Comparison of ENCODE assay signal across 9 cellular contexts in the genomic region with DNA sequence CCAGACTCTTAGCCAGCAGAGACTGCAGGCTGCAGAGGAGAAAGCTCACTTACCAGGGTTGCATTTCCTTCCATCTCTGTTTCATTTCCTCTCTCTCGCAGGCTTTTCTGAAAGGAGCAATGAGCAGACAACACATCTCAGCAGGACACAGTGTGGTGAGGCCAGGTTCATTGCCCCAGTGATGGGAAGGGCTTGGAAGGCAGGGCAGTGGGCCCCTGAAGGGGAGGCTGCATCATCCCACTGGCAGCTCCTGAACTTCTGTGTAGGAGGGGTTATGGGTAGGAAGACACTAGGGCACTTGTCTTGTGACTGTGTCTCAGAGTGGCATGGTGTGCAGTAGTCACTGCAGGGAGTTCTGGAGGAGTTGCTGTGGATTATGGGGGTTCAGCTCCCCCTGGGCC.
DNase-seq lines count a peak whose midpoint lies in the region; ATAC-seq, FAIRE-seq and TF ChIP-seq lines count a peak whose summit lies in the region.
"Had no signal": no experiment of that assay in that cellular context is flagged by ENCODE, and none has a peak within 500 bp of the region (broad histone marks: within the 10 kb centered on the region; RNA-seq: fewer than 3 reads in every experiment).

No MANE protein-coding gene starts in this region.

- peak overlapping the region in 2 of 59 donors; percentile 18 to 41 for H3K27ac ChIP-seq in dorsolateral prefrontal cortex

- DNase-seq in GM12892 (ENCODE audit: insufficient read length) (no peak), GM13977 (ENCODE audit: low spot score) (no peak), dorsolateral prefrontal cortex (no peak), GM10266 (ENCODE audit: extremely low spot score) (no peak)
- no peak for DNase-seq in activated CD8-positive, alpha-beta memory T cell treated with anti-CD3 and anti-CD28 coated beads, Interleukin-2, amount 50 U/mL, for 48 hours
- DNase-seq: effector CD8-positive, alpha-beta T cell had no signal

- H3K4me3 ChIP-seq in dorsolateral prefrontal cortex: no peak overlapping the region

- no peak for TF ChIP-seq CTCF in brain (conservative IDR thresholded peaks at IDR 0.05)
- TF ChIP-seq CTCF in GM13977 (IDR thresholded peaks at IDR 0.05; ENCODE audit: extremely low read depth, insufficient read depth, missing control alignments): no peak
- TF ChIP-seq CTCF in dorsolateral prefrontal cortex (IDR thresholded peaks at IDR 0.05 in 54 of 56, conservative IDR thresholded peaks at IDR 0.05 in 2 of 56; ENCODE audit: low read depth in 1 of 56, partially characterized antibody in 56 of 56): no peak
- no peak for TF ChIP-seq CTCF in GM10266 (IDR thresholded peaks at IDR 0.05; ENCODE audit: control insufficient read depth, insufficient read depth, low read depth, missing control alignments)

- H3K27ac Mint-ChIP-seq in brain: peak overlapping the region in 4 of 5 experiments; percentile 59 to 86 (median 77)

- no peak for TF ChIP-seq POLR2A in GM12892 (IDR thresholded peaks at IDR 0.05; ENCODE audit: low read depth, low read length)

- ATAC-seq in GM19468 (IDR thresholded peaks at IDR 0.05; ENCODE audit: extremely low read depth, unreplicated experiment) (peak; percentile 91), HG03097 (IDR thresholded peaks at IDR 0.05; ENCODE audit: low FRiP score, unreplicated experiment) (peak; percentile 81)

- H3K9me3 Mint-ChIP-seq in brain: peaks cover 0 to 11% (median 5%) of the 10 kb centered on the region in 5 experiments

- no peaks in the 10 kb centered on the region for H3K36me3 Mint-ChIP-seq in brain

- no peak overlapping the region for H3K4me3 Mint-ChIP-seq in brain

- in situ Hi-C loops in GM13977 (cut with MboI; ENCODE audit: low pct_unique_long_range_greater_than_20kb, low sequenced_read_pairs, unreplicated experiment): no loop called here

- no peaks in the 10 kb centered on the region for H3K27me3 ChIP-seq in dorsolateral prefrontal cortex

- peak; percentile 78 for FAIRE-seq in GM12892 (lab: Jason Lieb, UNC)

- H3K27me3 Mint-ChIP-seq in brain: peaks cover 5% of the 10 kb centered on the region

- H3K4me1 Mint-ChIP-seq in brain: peaks cover 20% of the 10 kb centered on the region

- intact Hi-C loops in dorsolateral prefrontal cortex (cut with DNase I): no loop called here
